16 cellular contexts compared by ENCODE assay signal in the genomic region with DNA sequence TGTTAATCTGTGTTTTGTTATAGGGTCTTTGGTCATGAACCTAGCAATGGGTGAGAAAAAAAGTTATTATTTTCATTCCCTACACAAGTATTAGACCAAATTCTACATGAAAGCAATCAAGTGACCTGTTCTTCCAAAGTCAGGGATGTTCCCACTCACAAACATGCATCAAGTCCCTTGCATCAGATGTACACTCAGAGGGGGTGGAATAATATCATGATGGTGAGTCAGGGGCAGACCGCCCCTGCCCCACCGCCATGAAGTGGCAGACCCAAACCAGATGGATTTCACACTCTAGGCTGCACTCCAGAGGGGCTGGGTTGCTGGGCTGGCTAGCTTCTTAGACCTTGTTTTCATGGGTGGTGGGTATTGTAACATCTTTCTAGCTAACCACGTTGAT.
DNase-seq lines count a peak whose midpoint lies in the region; ATAC-seq and TF ChIP-seq lines count a peak whose summit lies in the region.
"Had no signal": no experiment of that assay in that cellular context is flagged by ENCODE, and none has a peak within 500 bp of the region (broad histone marks: within the 10 kb centered on the region; RNA-seq: fewer than 3 reads in every experiment).

No MANE protein-coding gene starts in this region.

- H3K4me2 ChIP-seq in mesendoderm (ENCODE audit: low read length), result no peak overlapping the region
- H3K4me2 ChIP-seq: BLaER1 treated with 17β-estradiol and CSF1 and Interleukin-3, amounts not matched to agents 10 nM and 100 nM had no signal

- no peak overlapping the region for H2AK5ac ChIP-seq in mesendoderm (ENCODE audit: low read length)

- H3K27me3 Mint-ChIP-seq in endodermal cell (ENCODE audit: insufficient read depth) (peaks cover 8% of the 10 kb centered on the region), T-cell (peaks cover 19 to 33% of the 10 kb centered on the region in 2 donors)

- H3K27ac Mint-ChIP-seq in endodermal cell (no peak overlapping the region), T-cell (no peak overlapping the region)
- H3K27ac Mint-ChIP-seq: B cell; CD8-positive, alpha-beta T cell had no signal

- H3K4me3 Mint-ChIP-seq in endodermal cell (no peak overlapping the region), T-cell (no peak overlapping the region)
- H3K4me3 Mint-ChIP-seq: B cell; CD8-positive, alpha-beta T cell had no signal

- no peak for ATAC-seq in T-cell (replicated peaks in 1 of 4)
- ATAC-seq: CD8-positive, alpha-beta T cell had no signal

- no peaks in the 10 kb centered on the region for H3K36me3 ChIP-seq in endodermal cell (ENCODE audit: control insufficient read depth, insufficient read depth, low read length)
- no peaks in the 10 kb centered on the region for H3K36me3 ChIP-seq in mesendoderm (ENCODE audit: control insufficient read depth, insufficient read depth, low read length)
- H3K36me3 ChIP-seq: BLaER1 treated with 17β-estradiol and CSF1 and Interleukin-3, amounts not matched to agents 10 nM and 100 nM; HAP-1 had no signal

- H3K36me3 Mint-ChIP-seq in endodermal cell (ENCODE audit: low read depth), result no peaks in the 10 kb centered on the region
- no peaks in the 10 kb centered on the region for H3K36me3 Mint-ChIP-seq in T-cell
- H3K36me3 Mint-ChIP-seq: CD8-positive, alpha-beta T cell had no signal

- TF ChIP-seq CTCF in endodermal cell (conservative IDR thresholded peaks at IDR 0.05), result no peak

- no peak overlapping the region for H2BK120ac ChIP-seq in mesendoderm (ENCODE audit: low read depth, low read length)

- H3K56ac ChIP-seq in mesendoderm (ENCODE audit: low read length), result peak overlapping the region; percentile 22

- 85% methylated on average over 3 of the region's 3 CpGs; no CpG with 5 or more reads in 1 of the 2 experiments for WGBS in endodermal cell (ENCODE audit: insufficient coverage in 1 of 2, insufficient read length in 1 of 2), 2 experiments
- no CpG with 5 or more reads among the region's 3 CpGs for WGBS in mesendoderm (ENCODE audit: extremely low coverage, insufficient coverage, low lambda C conversion rate)

- no peaks in the 10 kb centered on the region for H3K9me3 ChIP-seq in endodermal cell (ENCODE audit: control insufficient read depth, low read length)
- H3K9me3 ChIP-seq: HAP-1 had no signal

- H4K8ac ChIP-seq in mesendoderm (ENCODE audit: low read depth, low read length), result no peak overlapping the region

- H3K79me1 ChIP-seq in mesendoderm (ENCODE audit: low read length), result no peaks in the 10 kb centered on the region

- H3K4me1 ChIP-seq in endodermal cell (ENCODE audit: control insufficient read depth, insufficient read depth, low read length), result peaks cover 17% of the 10 kb centered on the region
- peaks cover 10% of the 10 kb centered on the region for H3K4me1 ChIP-seq in mesendoderm (ENCODE audit: control insufficient read depth, low read depth, low read length)

- CTCF ChIA-PET in T-cell (lab: Charles Lee), result no interaction called here

- H3K4me3 ChIP-seq in endodermal cell (ENCODE audit: low read length) (no peak overlapping the region), mesendoderm (ENCODE audit: low read length) (no peak overlapping the region)
- H3K4me3 ChIP-seq: BLaER1 treated with 17β-estradiol and CSF1 and Interleukin-3, amounts not matched to agents 10 nM and 100 nM; GM23248; HAP-1 had no signal

- H3K9me3 Mint-ChIP-seq in endodermal cell (no peaks in the 10 kb centered on the region), T-cell (no peaks in the 10 kb centered on the region)
- H3K9me3 Mint-ChIP-seq: CD8-positive, alpha-beta T cell had no signal

- H3K27ac ChIP-seq in endodermal cell (ENCODE audit: low read depth, low read length) (no peak overlapping the region), mesendoderm (ENCODE audit: low read depth, low read length) (no peak overlapping the region)
- H3K27ac ChIP-seq: BLaER1 treated with 17β-estradiol and CSF1 and Interleukin-3, amounts not matched to agents 10 nM and 100 nM; GM23248 had no signal

- POLR2A ChIA-PET in T-cell (lab: Charles Lee), result no interaction called here

- no peak overlapping the region for H3K9ac ChIP-seq in endodermal cell (ENCODE audit: extremely low read depth, low read length, poor library complexity, severe bottlenecking)
- no peak overlapping the region for H3K9ac ChIP-seq in mesendoderm (ENCODE audit: low read length)
- H3K9ac ChIP-seq: BLaER1 treated with 17β-estradiol and CSF1 and Interleukin-3, amounts not matched to agents 10 nM and 100 nM; GM23248 had no signal

- DNase-seq in Daoy (ENCODE audit: low read depth) (peak; percentile 41), endodermal cell (peak; percentile 24), mesendoderm (no peak), NCI-H524 treated with DMSO at 0.1 percent for 48 hours (lab: John Stamatoyannopoulos, UW) (no peak), T-cell (no peak), activated T-cell treated with anti-CD3 and anti-CD28 coated beads for 4 hours (no peak), NCI-H2107 (lab: John Stamatoyannopoulos, UW) (no peak)
- DNase-seq: 8988T; CD8-positive, alpha-beta T cell; DMS 273 treated with DMSO at 0.1 percent for 48 hours; DMS53; DND-41; GM23248 had no signal

- no peaks in the 10 kb centered on the region for H3K79me2 ChIP-seq in mesendoderm (ENCODE audit: control insufficient read depth, insufficient read depth, low read length)

- peaks cover 38% of the 10 kb centered on the region for H3K4me1 Mint-ChIP-seq in endodermal cell
- H3K4me1 Mint-ChIP-seq in T-cell, result peaks cover 8 to 10% (median 9%) of the 10 kb centered on the region in 3 donors
- H3K4me1 Mint-ChIP-seq: B cell had no signal

- no peak overlapping the region for H4K5ac ChIP-seq in mesendoderm (ENCODE audit: low read length)

- no peak overlapping the region for H3K4ac ChIP-seq in mesendoderm (ENCODE audit: low read depth, low read length)

- no peak overlapping the region for H3K23ac ChIP-seq in mesendoderm (ENCODE audit: low read length)

- H2BK5ac ChIP-seq in mesendoderm (ENCODE audit: low read length), result no peak overlapping the region

- H3K18ac ChIP-seq in mesendoderm (ENCODE audit: low read length), result peak overlapping the region; percentile 3

- H2BK15ac ChIP-seq in mesendoderm (replicated peaks; ENCODE audit: low read depth), result no peak overlapping the region

- H3K27me3 ChIP-seq in endodermal cell (ENCODE audit: control insufficient read depth, insufficient read depth, low read length, poor library complexity, severe bottlenecking) (no peaks in the 10 kb centered on the region), mesendoderm (ENCODE audit: insufficient read depth, low read length, poor library complexity) (no peaks in the 10 kb centered on the region)
- H3K27me3 ChIP-seq: BLaER1 treated with 17β-estradiol and CSF1 and Interleukin-3, amounts not matched to agents 10 nM and 100 nM had no signal

Comparison
In these comparisons a context has a peak if more than half of its experiments do, and no peak if none do; other contexts are left out.
1. DNase-seq: peak in Daoy (single experiment) and endodermal cell (single experiment); none in mesendoderm (single experiment), NCI-H524 treated with DMSO at 0.1 percent for 48 hours (single experiment), T-cell (0 of 34), activated T-cell treated with anti-CD3 and anti-CD28 coated beads for 4 hours (single experiment) and NCI-H2107 (single experiment).